18 cellular contexts compared by ENCODE assay signal in genomic region chr5:91007251-91007650, GRCh38.
A peak's percentile ranks its signal among the peaks of the same experiment; 100 is the strongest.
DNase-seq lines count a peak whose midpoint lies in the region; ATAC-seq, FAIRE-seq and TF ChIP-seq lines count a peak whose summit lies in the region.
"Had no signal": no experiment of that assay in that cellular context is flagged by ENCODE, and none has a peak within 500 bp of the region (broad histone marks: within the 10 kb centered on the region; RNA-seq: fewer than 3 reads in every experiment).

No MANE protein-coding gene starts in this region.

- H4K20me1 ChIP-seq in K562 (replicated peaks; ENCODE audit: control insufficient read depth, insufficient read depth, low read length) = no peaks in the 10 kb centered on the region

- no peaks in the 10 kb centered on the region for H3K9me1 ChIP-seq in K562 (ENCODE audit: control insufficient read depth, insufficient read depth, low read length)

- CTCF ChIA-PET in K562 (lab: Yijun Ruan, JAX; ENCODE audit: low intra/inter-chr PET ratio) = no interaction called here

- H3K36me3 ChIP-seq in BE2C = no peaks in the 10 kb centered on the region
- no peaks in the 10 kb centered on the region for H3K36me3 ChIP-seq in K562 (ENCODE audit: control insufficient read depth, insufficient read depth, low read length)
- H3K36me3 ChIP-seq in right lobe of liver = no peaks in the 10 kb centered on the region
- H3K36me3 ChIP-seq: SJSA1 had no signal

- ATAC-seq in K562 = peak; percentile 73
- peak in 2 of 4 donors; percentile 8 to 24 for ATAC-seq in right lobe of liver

- H3K4me3 ChIP-seq in BE2C (ENCODE audit: low read depth, low read length) = no peak overlapping the region
- no peak overlapping the region for H3K4me3 ChIP-seq in K562
- H3K4me3 ChIP-seq in right lobe of liver = no peak overlapping the region
- H3K4me3 ChIP-seq: SJSA1 had no signal

- no peak overlapping the region for H3K9ac ChIP-seq in K562 (ENCODE audit: insufficient read depth in 1 of 2, low read depth in 2 of 2, low read length in 2 of 2)
- H3K9ac ChIP-seq: KMS-11 had no signal

- POLR2A ChIA-PET in K562 (lab: Yijun Ruan, JAX) = no interaction called here

- WGBS in K562 (ENCODE audit: insufficient coverage, low coverage, missing lambda C conversion rate) = 55% methylated on average over 1 of the region's 1 CpG
- 94% methylated on average over 1 of the region's 1 CpG for WGBS in right lobe of liver (ENCODE audit: insufficient coverage, low coverage, low lambda C conversion rate, missing lambda C conversion rate)

- no peaks in the 10 kb centered on the region for H3K9me3 ChIP-seq in BE2C
- no peaks in the 10 kb centered on the region for H3K9me3 ChIP-seq in K562 (replicated peaks; ENCODE audit: control insufficient read depth, insufficient read depth, low read depth, low read length)
- no peaks in the 10 kb centered on the region for H3K9me3 ChIP-seq in right lobe of liver
- H3K9me3 ChIP-seq: SJSA1 had no signal

- in situ Hi-C loops in K562 (cut with MboI) = no loop called here

- BruUV-seq in K562 (replicated peaks; lab: Mats Ljungman, UMichigan) = no TSS peak

- TF ChIP-seq CTCF in BE2C (IDR thresholded peaks at IDR 0.05; ENCODE audit: low read depth, low read length) = peak; percentile 35
- peak; percentile 19 to 34 (median 23); a peak in 2 of 6 replicates for TF ChIP-seq CTCF in K562 (IDR thresholded peaks at IDR 0.05 in 2 of 3, conservative IDR thresholded peaks at IDR 0.05 in 1 of 3; ENCODE audit: insufficient read depth in 2 of 3, low read depth in 1 of 3, low read length in 3 of 3)
- TF ChIP-seq CTCF in right lobe of liver (IDR thresholded peaks at IDR 0.05) = no peak

- no peak for FAIRE-seq in K562 (lab: Jason Lieb, UNC)
- FAIRE-seq: D721Med had no signal

- H3K4me2 ChIP-seq in K562 (ENCODE audit: insufficient read depth, low read length) = no peak overlapping the region
- H3K4me2 ChIP-seq: KMS-11 had no signal

- H3K79me2 ChIP-seq in K562 (ENCODE audit: control insufficient read depth, insufficient read depth, low read length) = no peaks in the 10 kb centered on the region

- TF ChIP-seq RAD21 in K562 (CRISPR knock-in tag; conservative IDR thresholded peaks at IDR 0.05 in 1 of 2, IDR thresholded peaks at IDR 0.05 in 1 of 2) = no peak

- DNase-seq in BE2C = no peak
- DNase-seq in NCI-H69 (lab: John Stamatoyannopoulos, UW) = peak; percentile 15
- peak in 1 of 4 experiments; percentile 12 for DNase-seq in K562 (ENCODE audit: extremely low read depth in 1 of 4, low spot score in 3 of 4)
- DNase-seq in right lobe of liver = no peak
- DNase-seq in OCI-M2 (lab: John Stamatoyannopoulos, UW; ENCODE audit: unreplicated experiment) = no peak
- no peak for DNase-seq in T-helper 9 cell
- no peak for DNase-seq in NCI-H748 (lab: John Stamatoyannopoulos, UW; ENCODE audit: unreplicated experiment)
- DNase-seq: ACHN; CD4-positive, alpha-beta memory T cell; HCEC 1CT; NCI-H1417; NCI-H1930; NCI-H2171; NCI-H446 treated with DMSO at 0.1 percent for 48 hours; SW 1271 had no signal

- H3K4me1 ChIP-seq in BE2C (peaks cover 4% of the 10 kb centered on the region; the same call in 1 of the 2 replicates), K562 (replicated peaks in 1 of 2; ENCODE audit: control insufficient read depth in 2 of 2, insufficient read depth in 2 of 2, low read length in 2 of 2) (no peaks in the 10 kb centered on the region), right lobe of liver (peaks cover 0 to 28% (median 8%) of the 10 kb centered on the region in 4 donors)
- H3K4me1 ChIP-seq: SJSA1 had no signal

- H3K27ac ChIP-seq in K562 (ENCODE audit: extremely low read depth, low read depth, low read length) = no peak overlapping the region
- peak overlapping the region; percentile 65 to 75 (median 67) for H3K27ac ChIP-seq in right lobe of liver
- H3K27ac ChIP-seq: KMS-11, SJSA1 had no signal

- TF ChIP-seq EP300 in K562 (IDR thresholded peaks at IDR 0.05; ENCODE audit: low read length) = no peak

- intact Hi-C loops in K562 (cut with micrococcal nuclease) = no loop called here
- intact Hi-C loops in right lobe of liver (cut with DNase I) = no loop called here

- no peak overlapping the region for H2AFZ ChIP-seq in K562 (ENCODE audit: low read depth, low read length)

- no peaks in the 10 kb centered on the region for H3K27me3 ChIP-seq in BE2C
- no peaks in the 10 kb centered on the region for H3K27me3 ChIP-seq in K562 (ENCODE audit: control insufficient read depth in 2 of 2, insufficient read depth in 2 of 2, low read length in 2 of 2)
- no peaks in the 10 kb centered on the region for H3K27me3 ChIP-seq in right lobe of liver
- H3K27me3 ChIP-seq: SJSA1 had no signal

- no peak for TF ChIP-seq POLR2A in K562 (conservative IDR thresholded peaks at IDR 0.05)
- TF ChIP-seq POLR2A in right lobe of liver (IDR thresholded peaks at IDR 0.05) = no peak

TF ChIP-seq in K562, 482 proteins besides CTCF, POLR2A, EP300 and RAD21:
- no peak for TF ChIP-seq TGIF2 (CRISPR knock-in tag; IDR thresholded peaks at IDR 0.05)
- no peak for TF ChIP-seq ATF1 (CRISPR knock-in tag; IDR thresholded peaks at IDR 0.05)
- no peak for TF ChIP-seq ATF1 (tag; IDR thresholded peaks at IDR 0.05)
- TF ChIP-seq NEUROD1 (IDR thresholded peaks at IDR 0.05; ENCODE audit: borderline replicate concordance, low read depth, low read length, partially characterized antibody) = no peak
- no peak for TF ChIP-seq FOXO4 (CRISPR knock-in tag; IDR thresholded peaks at IDR 0.05)
- TF ChIP-seq SETDB1 (IDR thresholded peaks at IDR 0.05; ENCODE audit: low read length) = no peak
- TF ChIP-seq MNT (conservative IDR thresholded peaks at IDR 0.05) = no peak
- TF ChIP-seq MIER1 (IDR thresholded peaks at IDR 0.05; ENCODE audit: low read depth) = no peak
- TF ChIP-seq CHAMP1 (IDR thresholded peaks at IDR 0.05) = peak; percentile 50; the same call in 1 of the 2 replicates

Comparison
In these comparisons a context has a peak if more than half of its experiments do, and no peak if none do; other contexts are left out.
1. CTCF ChIP-seq: peak in BE2C (single experiment) and K562 (3 of 3); none in right lobe of liver (0 of 4).